ENCODE assay signal across 27 cellular contexts in the genomic region with DNA sequence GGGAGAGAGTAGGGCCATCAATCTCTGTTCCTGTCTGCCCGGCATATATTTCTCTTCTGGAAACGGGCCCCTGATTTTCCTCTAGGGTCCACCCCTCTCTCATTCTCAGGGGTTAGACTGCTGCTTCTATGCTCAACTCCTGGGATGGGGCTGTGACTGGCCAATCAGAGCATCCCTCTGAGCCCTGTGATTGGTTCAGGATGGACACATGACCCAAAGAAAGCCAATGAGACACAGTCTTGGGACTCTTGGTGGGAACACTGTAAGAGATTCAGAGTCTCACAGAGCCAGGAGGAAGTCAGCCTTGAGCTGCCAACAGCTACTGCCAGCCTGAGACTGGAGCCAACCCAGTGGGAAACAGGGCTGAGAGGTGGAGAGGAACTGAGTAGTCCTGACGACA. TPM values are rescaled to one million over a fixed set of nuclear protein-coding genes. Genes with fewer than 3 reads are reported as not detected.
"Had no signal": no experiment of that assay in that cellular context is flagged by ENCODE, and none has a peak within 500 bp of the region (broad histone marks: within the 10 kb centered on the region; RNA-seq: fewer than 3 reads in every experiment).

No MANE protein-coding gene starts in this region.

- H3K4me1 Mint-ChIP-seq: naive B cell had no signal

- H3K27ac Mint-ChIP-seq: activated CD8-positive, alpha-beta memory T cell treated with anti-CD3 and anti-CD28 coated beads, Interleukin-2, amount 10 ng/mL, durations not matched to agents 7 days and 5 days; activated CD8-positive, alpha-beta T cell treated with anti-CD3 and anti-CD28 coated beads for 36 hours; activated naive CD8-positive, alpha-beta T cell treated with anti-CD3 and anti-CD28 coated beads, Interleukin-2, amount 50 U/mL, for 24 hours; immature natural killer cell; naive B cell; stimulated activated memory B cell treated with anti-CD40 and anti-IgM and Interleukin-4, amounts not matched to agents 10 μg/mL and 1 μg/mL and 100 μg/mL, for 72 hours had no signal

- H3K36me3 ChIP-seq: brain microvascular endothelial cell, lower lobe of right lung, suprapubic skin, vagina had no signal

- H3K9me3 Mint-ChIP-seq: activated CD8-positive, alpha-beta T cell treated with anti-CD3 and anti-CD28 coated beads for 36 hours; activated naive CD8-positive, alpha-beta T cell treated with anti-CD3 and anti-CD28 coated beads, Interleukin-2, amount 50 U/mL, for 24 hours; immature natural killer cell; neural crest cell; stimulated activated memory B cell treated with anti-CD40 and anti-IgM and Interleukin-4, amounts not matched to agents 10 μg/mL and 1 μg/mL and 100 μg/mL, for 72 hours had no signal

- H3K27me3 ChIP-seq: brain microvascular endothelial cell, sigmoid colon, vagina had no signal

- H3K4me1 ChIP-seq: foreskin keratinocyte, lower lobe of right lung had no signal

- H3K4me2 ChIP-seq: smooth muscle cell had no signal

- ATAC-seq: activated CD8-positive, alpha-beta memory T cell treated with anti-CD3 and anti-CD28 coated beads, Interleukin-2, amount 10 ng/mL, durations not matched to agents 7 days and 5 days; activated CD8-positive, alpha-beta T cell treated with anti-CD3 and anti-CD28 coated beads for 36 hours; activated naive CD8-positive, alpha-beta T cell treated with anti-CD3 and anti-CD28 coated beads, Interleukin-2, amount 50 U/mL, for 24 hours; foreskin keratinocyte; left lobe of liver; lower lobe of right lung; stimulated activated memory B cell treated with anti-CD40 and anti-IgM and Interleukin-4, amounts not matched to agents 10 μg/mL and 1 μg/mL and 100 μg/mL, for 72 hours had no signal

- H3K27ac ChIP-seq: brain microvascular endothelial cell, foreskin keratinocyte, lower lobe of right lung, suprapubic skin, vagina had no signal

- DNase-seq: activated CD4-positive, alpha-beta T cell treated with anti-CD3 and anti-CD28 coated beads for 4 hours; activated CD4-positive, CD25-positive, alpha-beta regulatory T cell; activated CD8-positive, alpha-beta memory T cell treated with anti-CD3 and anti-CD28 coated beads, Interleukin-2, amount 10 ng/mL, durations not matched to agents 7 days and 5 days; activated CD8-positive, alpha-beta T cell treated with anti-CD3 and anti-CD28 coated beads for 36 hours; activated gamma-delta T cell; activated naive CD4-positive, alpha-beta T cell treated with anti-CD3 and anti-CD28 coated beads, Interleukin-2, amount 50 U/mL, for 16 hours; activated naive CD8-positive, alpha-beta T cell treated with anti-CD3 and anti-CD28 coated beads, Interleukin-2, amount 50 U/mL, for 24 hours; activated T-cell treated with anti-CD3 and anti-CD28 coated beads for 4 hours; brain microvascular endothelial cell; caudate nucleus; dermis blood vessel endothelial cell; effector CD8-positive, alpha-beta T cell; foreskin keratinocyte; immature natural killer cell; lower lobe of right lung; naive B cell; stimulated activated CD4-positive, alpha-beta T cell treated with anti-CD3 and anti-CD28 coated beads, Interleukin-15, amount 100 ng/mL, for 24 hours; stomach; trophoblast cell had no signal

- H3K4me3 ChIP-seq: lower lobe of right lung, sigmoid colon, smooth muscle cell, stomach, suprapubic skin, vagina had no signal

- H3K4me3 Mint-ChIP-seq: activated CD8-positive, alpha-beta memory T cell treated with anti-CD3 and anti-CD28 coated beads, Interleukin-2, amount 10 ng/mL, durations not matched to agents 7 days and 5 days; activated CD8-positive, alpha-beta T cell treated with anti-CD3 and anti-CD28 coated beads for 36 hours; activated naive CD8-positive, alpha-beta T cell treated with anti-CD3 and anti-CD28 coated beads, Interleukin-2, amount 50 U/mL, for 24 hours; immature natural killer cell; naive B cell; neural crest cell; stimulated activated memory B cell treated with anti-CD40 and anti-IgM and Interleukin-4, amounts not matched to agents 10 μg/mL and 1 μg/mL and 100 μg/mL, for 72 hours had no signal

- H3K36me3 Mint-ChIP-seq: immature natural killer cell; naive B cell; stimulated activated memory B cell treated with anti-CD40 and anti-IgM and Interleukin-4, amounts not matched to agents 10 μg/mL and 1 μg/mL and 100 μg/mL, for 72 hours had no signal

- H3K9me3 ChIP-seq: lower lobe of right lung, sigmoid colon, stomach, suprapubic skin, vagina had no signal

RNA-seq across cellular contexts. Expression of a gene that starts 31.1 kb away (rescaled TPM):
- total RNA-seq: activated CD8-positive, alpha-beta T cell treated with anti-CD3 and anti-CD28 coated beads for 36 hours; dermis blood vessel endothelial cell; foreskin keratinocyte; kidney epithelial cell; smooth muscle cell had no signal
- polyA plus RNA-seq: foreskin keratinocyte, immature natural killer cell, smooth muscle cell had no signal

RNA-seq across cellular contexts. Expression of a gene that starts 54.4 kb away (rescaled TPM):
- total RNA-seq: foreskin keratinocyte had no signal
- polyA plus RNA-seq: foreskin keratinocyte, immature natural killer cell had no signal
